Comparison of ENCODE assay signal across 15 cellular contexts in genomic region chr6:4355241-4355640, GRCh38.
DNase-seq lines count a peak whose midpoint lies in the region; ATAC-seq and TF ChIP-seq lines count a peak whose summit lies in the region.
"Had no signal": no experiment of that assay in that cellular context is flagged by ENCODE, and none has a peak within 500 bp of the region (broad histone marks: within the 10 kb centered on the region; RNA-seq: fewer than 3 reads in every experiment).

No MANE protein-coding gene starts in this region.

- H3K27me3 Mint-ChIP-seq in activated CD8-positive, alpha-beta T cell treated with anti-CD3 and anti-CD28 coated beads, Interleukin-2, amount 10 ng/mL, durations not matched to agents 7 days and 5 days (ENCODE audit: low read depth), result no peaks in the 10 kb centered on the region

- DNase-seq in A673 (ENCODE audit: low spot score), result peak; percentile 56
- DNase-seq in HS-27A (ENCODE audit: low read depth), result peak; percentile 46
- DNase-seq in brain microvascular endothelial cell, result peak; percentile 93
- DNase-seq in kidney glomerular epithelial cell (lab: John Stamatoyannopoulos, UW), result peak; percentile 42
- no peak for DNase-seq in NCI-H187 (lab: John Stamatoyannopoulos, UW)
- DNase-seq in MM.1S, result no peak
- DNase-seq in activated CD8-positive, alpha-beta T cell treated with anti-CD3 and anti-CD28 coated beads, Interleukin-2, amount 10 ng/mL, durations not matched to agents 7 days and 5 days, result no peak
- no peak for DNase-seq in HuH-7.5 (ENCODE audit: low spot score)
- DNase-seq: activated CD4-positive, alpha-beta T cell treated with anti-CD3 and anti-CD28 coated beads, Interleukin-2, amount 50 U/mL, for 1 hour; activated effector memory CD4-positive, alpha-beta T cell treated with Interleukin-2 at 50 U/mL for 16 hours; colonic mucosa; H7 had no signal

- H3K27ac ChIP-seq in A673 (ENCODE audit: low read depth, low read length, poor library complexity, severe bottlenecking) (no peak overlapping the region), brain microvascular endothelial cell (peak overlapping the region; percentile 75), MM.1S (ENCODE audit: low read length) (no peak overlapping the region)
- H3K27ac ChIP-seq: BLaER1, colonic mucosa had no signal

- H3K36me3 Mint-ChIP-seq in activated CD8-positive, alpha-beta T cell treated with anti-CD3 and anti-CD28 coated beads, Interleukin-2, amount 10 ng/mL, durations not matched to agents 7 days and 5 days (ENCODE audit: low read depth), result no peaks in the 10 kb centered on the region
- H3K36me3 Mint-ChIP-seq: natural killer cell treated with Interleukin-12 subunit alpha and Interleukin-12 subunit beta and Interleukin-15 and Interleukin-18, amount 100 ng/mL, for 72 hours had no signal

- no peak overlapping the region for H3K27ac Mint-ChIP-seq in activated CD8-positive, alpha-beta T cell treated with anti-CD3 and anti-CD28 coated beads, Interleukin-2, amount 10 ng/mL, durations not matched to agents 7 days and 5 days
- H3K27ac Mint-ChIP-seq: natural killer cell treated with Interleukin-12 subunit alpha and Interleukin-12 subunit beta and Interleukin-15 and Interleukin-18, amount 100 ng/mL, for 72 hours; stimulated activated naive CD8-positive, alpha-beta T cell treated with anti-CD3 and anti-CD28 coated beads, Interleukin-15, Interleukin-2, amounts not matched to agents 100 ng/mL and 50 ng/mL, for 24 hours had no signal

- H3K4me1 Mint-ChIP-seq in activated CD8-positive, alpha-beta T cell treated with anti-CD3 and anti-CD28 coated beads, Interleukin-2, amount 10 ng/mL, durations not matched to agents 7 days and 5 days (ENCODE audit: low read depth), result no peaks in the 10 kb centered on the region

- no TSS peak for BruUV-seq in A673 (replicated peaks; lab: Mats Ljungman, UMichigan)

- no peak overlapping the region for H3K4me3 Mint-ChIP-seq in activated CD8-positive, alpha-beta T cell treated with anti-CD3 and anti-CD28 coated beads, Interleukin-2, amount 10 ng/mL, durations not matched to agents 7 days and 5 days
- H3K4me3 Mint-ChIP-seq: natural killer cell treated with Interleukin-12 subunit alpha and Interleukin-12 subunit beta and Interleukin-15 and Interleukin-18, amount 100 ng/mL, for 72 hours; stimulated activated naive CD8-positive, alpha-beta T cell treated with anti-CD3 and anti-CD28 coated beads, Interleukin-15, Interleukin-2, amounts not matched to agents 100 ng/mL and 50 ng/mL, for 24 hours had no signal

- TF ChIP-seq CTCF in A673 (conservative IDR thresholded peaks at IDR 0.05; ENCODE audit: low read depth, low read length) (no peak), brain microvascular endothelial cell (IDR thresholded peaks at IDR 0.05; ENCODE audit: low read depth, low read length, missing control alignments) (no peak), MM.1S (IDR thresholded peaks at IDR 0.05; ENCODE audit: low read length) (no peak)

- no peak overlapping the region for H2AFZ ChIP-seq in MM.1S (ENCODE audit: low read length)

- intact Hi-C loops in A673 (cut with micrococcal nuclease; ENCODE audit: unreplicated experiment), result no loop called here

- no peaks in the 10 kb centered on the region for H3K79me2 ChIP-seq in MM.1S (ENCODE audit: low read length)

- ATAC-seq in activated CD8-positive, alpha-beta T cell treated with anti-CD3 and anti-CD28 coated beads, Interleukin-2, amount 10 ng/mL, durations not matched to agents 7 days and 5 days, result no peak
- ATAC-seq: natural killer cell treated with Interleukin-12 subunit alpha and Interleukin-12 subunit beta and Interleukin-15 and Interleukin-18, amount 100 ng/mL, for 72 hours had no signal

- H3K4me1 ChIP-seq in A673 (ENCODE audit: insufficient read depth, low read length, poor library complexity, severe bottlenecking) (peaks cover 18% of the 10 kb centered on the region), MM.1S (ENCODE audit: low read length) (no peaks in the 10 kb centered on the region)

- no peak overlapping the region for H3K9ac ChIP-seq in MM.1S (ENCODE audit: low read length)
- H3K9ac ChIP-seq: BLaER1 had no signal

- H3K4me3 ChIP-seq in A673 (ENCODE audit: low read depth, low read length, poor library complexity, severe bottlenecking) (no peak overlapping the region), brain microvascular endothelial cell (ENCODE audit: low read depth, low read length) (no peak overlapping the region), MM.1S (ENCODE audit: low read length) (no peak overlapping the region)
- H3K4me3 ChIP-seq: BLaER1, colonic mucosa had no signal

- no peaks in the 10 kb centered on the region for H3K9me2 ChIP-seq in MM.1S (replicated peaks; ENCODE audit: insufficient read depth, low read length)

- H3K36me3 ChIP-seq in A673 (ENCODE audit: insufficient read depth, low read length, poor library complexity, severe bottlenecking) (no peaks in the 10 kb centered on the region), brain microvascular endothelial cell (replicated peaks) (no peaks in the 10 kb centered on the region), MM.1S (replicated peaks; ENCODE audit: insufficient read depth, low read length) (no peaks in the 10 kb centered on the region)
- H3K36me3 ChIP-seq: BLaER1, colonic mucosa had no signal

- CTCF ChIA-PET in A673 (lab: Charles Lee), result no interaction called here
- CTCF ChIA-PET in activated CD8-positive, alpha-beta T cell treated with anti-CD3 and anti-CD28 coated beads, Interleukin-2, amount 10 ng/mL, durations not matched to agents 7 days and 5 days (lab: Charles Lee), result no interaction called here

- POLR2A ChIA-PET in A673 (lab: Charles Lee; ENCODE audit: low non-redundant PET), result no interaction called here
- POLR2A ChIA-PET in activated CD8-positive, alpha-beta T cell treated with anti-CD3 and anti-CD28 coated beads, Interleukin-2, amount 10 ng/mL, durations not matched to agents 7 days and 5 days (lab: Charles Lee), result no interaction called here

- no peak overlapping the region for H3K4me2 ChIP-seq in MM.1S (ENCODE audit: low read depth, low read length)
- H3K4me2 ChIP-seq: BLaER1 had no signal

- no peaks in the 10 kb centered on the region for H3K9me3 ChIP-seq in A673 (ENCODE audit: low read depth, low read length, poor library complexity, severe bottlenecking)
- H3K9me3 ChIP-seq in MM.1S (replicated peaks; ENCODE audit: insufficient read depth, low read length), result no peaks in the 10 kb centered on the region
- H3K9me3 ChIP-seq: BLaER1, colonic mucosa had no signal

- no peaks in the 10 kb centered on the region for H3K9me3 Mint-ChIP-seq in activated CD8-positive, alpha-beta T cell treated with anti-CD3 and anti-CD28 coated beads, Interleukin-2, amount 10 ng/mL, durations not matched to agents 7 days and 5 days (ENCODE audit: insufficient read depth)
- H3K9me3 Mint-ChIP-seq: stimulated activated naive CD8-positive, alpha-beta T cell treated with anti-CD3 and anti-CD28 coated beads, Interleukin-15, Interleukin-2, amounts not matched to agents 100 ng/mL and 50 ng/mL, for 24 hours had no signal

- H3K27me3 ChIP-seq in A673 (replicated peaks; ENCODE audit: insufficient read depth, low read depth, low read length, poor library complexity) (no peaks in the 10 kb centered on the region), brain microvascular endothelial cell (replicated peaks) (no peaks in the 10 kb centered on the region), MM.1S (replicated peaks; ENCODE audit: insufficient read depth, low read length) (no peaks in the 10 kb centered on the region)
- H3K27me3 ChIP-seq: BLaER1, colonic mucosa had no signal

- in situ Hi-C loops in brain microvascular endothelial cell (cut with HindIII; ENCODE audit: low pct_ligation_motif_present, low sequenced_read_pairs), result no loop called here

- H3F3A ChIP-seq in MM.1S (ENCODE audit: insufficient read depth, low read length), result no peaks in the 10 kb centered on the region

- H4K20me1 ChIP-seq in MM.1S (ENCODE audit: insufficient read depth, low read length), result no peaks in the 10 kb centered on the region
- H4K20me1 ChIP-seq: BLaER1 had no signal

Comparison
In these comparisons a context has a peak if more than half of its experiments do, and no peak if none do; other contexts are left out.
1. DNase-seq: peak in A673 (single experiment), HS-27A (single experiment), brain microvascular endothelial cell (single experiment) and kidney glomerular epithelial cell (single experiment); none in NCI-H187 (0 of 2), MM.1S (single experiment), activated CD8-positive, alpha-beta T cell treated with anti-CD3 and anti-CD28 coated beads, Interleukin-2, amount 10 ng/mL, durations not matched to agents 7 days and 5 days (single experiment) and HuH-7.5 (single experiment).